In genomic region chr4:14428125-14428524, GRCh38 we compare ENCODE assay signal across 22 cellular contexts.
"Had no signal": no experiment of that assay in that cellular context is flagged by ENCODE, and none has a peak within 500 bp of the region (broad histone marks: within the 10 kb centered on the region; RNA-seq: fewer than 3 reads in every experiment).

No MANE protein-coding gene starts in this region.

- DNase-seq: activated CD4-positive, alpha-beta memory T cell treated with anti-CD3 and anti-CD28 coated beads, Interleukin-2, amount 10 ng/mL, durations not matched to agents 7 days and 5 days; activated CD4-positive, alpha-beta T cell treated with anti-CD3 and anti-CD28 coated beads, Interleukin-2, amount 10 ng/mL, durations not matched to agents 24 days and 14 days; activated gamma-delta T cell treated with Interleukin-2 at 50 U/mL for 16 hours; activated T-cell treated with anti-CD3 and anti-CD28 coated beads for 4 hours; anterior cingulate cortex; body of pancreas; caudate nucleus; effector CD4-positive, alpha-beta T cell; head of caudate nucleus; hypothalamus; mesenchymal stem cell; pancreas; psoas muscle; right cardiac atrium; stimulated activated CD4-positive, alpha-beta T cell treated with anti-CD3 and anti-CD28 coated beads, Interleukin-1b, Interleukin-23, amount 100 ng/mL, for 48 hours; tibial artery had no signal

- ATAC-seq: activated CD4-positive, CD25-positive, alpha-beta regulatory T cell treated with anti-CD3 and anti-CD28 coated beads, Interleukin-2, amount 50 U/mL, for 24 hours; body of pancreas; gastroesophageal sphincter; psoas muscle; right cardiac atrium had no signal

- H3K9me3 ChIP-seq: body of pancreas, neutrophil, pancreas, psoas muscle had no signal

- H3K4me3 ChIP-seq: body of pancreas, esophagus muscularis mucosa, gastroesophageal sphincter, pancreas, psoas muscle, skin epidermis, tibial artery had no signal

- H3K27me3 ChIP-seq: body of pancreas, esophagus muscularis mucosa, gastroesophageal sphincter, neutrophil, pancreas, tibial artery had no signal

- H3K27ac ChIP-seq: body of pancreas, esophagus muscularis mucosa, gastroesophageal sphincter, neutrophil, pancreas, psoas muscle, skin epidermis, tibial artery, VCaP had no signal

- H3K36me3 ChIP-seq: esophagus muscularis mucosa, gastroesophageal sphincter, neutrophil, pancreas, tibial artery had no signal

- H3K4me1 ChIP-seq: body of pancreas, esophagus muscularis mucosa, gastroesophageal sphincter, pancreas, psoas muscle, tibial artery had no signal
